In the genomic region with DNA sequence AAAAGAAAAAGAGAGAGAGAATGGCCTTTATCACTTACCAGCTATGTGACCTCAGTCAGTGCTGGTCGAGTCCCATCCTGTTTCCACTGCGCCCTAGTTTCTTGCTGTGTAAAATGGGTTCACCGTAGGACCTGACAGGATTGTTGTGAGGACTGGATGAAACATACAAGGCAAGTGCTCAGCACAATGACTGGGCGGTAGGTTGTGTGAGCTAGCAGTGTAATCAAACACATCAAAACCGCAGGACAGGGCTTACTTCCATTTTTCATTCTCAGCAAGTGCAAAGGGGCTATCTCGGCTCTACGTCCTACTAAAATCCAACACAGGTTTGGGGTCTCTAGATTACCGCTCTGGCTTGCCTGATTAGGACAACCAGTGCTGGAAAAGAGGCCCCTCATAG, we compare ENCODE assay signal across 10 cellular contexts. TPM values are rescaled to one million over a fixed set of nuclear protein-coding genes. Genes with fewer than 3 reads are reported as not detected.
DNase-seq lines count a peak whose midpoint lies in the region; ATAC-seq, FAIRE-seq and TF ChIP-seq lines count a peak whose summit lies in the region.
"Had no signal": no experiment of that assay in that cellular context is flagged by ENCODE, and none has a peak within 500 bp of the region (broad histone marks: within the 10 kb centered on the region; RNA-seq: fewer than 3 reads in every experiment).

No MANE protein-coding gene starts in this region.

- CTCF ChIA-PET in A549 (lab: Yijun Ruan, JAX) = interaction anchor here (0.6 to 0.7 kb wide), 2 partner anchors 26 to 928 kb away, joined by 3 read pairs; no protein-coding TSS in a partner anchor
- CTCF ChIA-PET in activated CD4-positive, alpha-beta T cell treated with anti-CD3 and anti-CD28 coated beads, Interleukin-2, amount 10 ng/mL, durations not matched to agents 7 days and 5 days (lab: Charles Lee) = interaction anchor here (0.5 to 1.1 kb wide), 4 partner anchors 8 to 269 kb away, joined by 3 to 4 read pairs (median 3); no protein-coding TSS in a partner anchor

- no peak for TF ChIP-seq CTCF in A549 (IDR thresholded peaks at IDR 0.05)
- no peak for TF ChIP-seq CTCF in NB4 (IDR thresholded peaks at IDR 0.05; ENCODE audit: low read depth, low read length)
- no peak for TF ChIP-seq CTCF in endothelial cell (IDR thresholded peaks at IDR 0.05; ENCODE audit: unreplicated experiment)
- no peak for TF ChIP-seq CTCF in nephron (IDR thresholded peaks at IDR 0.05; ENCODE audit: unreplicated experiment in 3 of 3)

- no peaks in the 10 kb centered on the region for H3K36me3 Mint-ChIP-seq in endothelial cell (ENCODE audit: low read depth, unreplicated experiment)
- peaks cover 7% of the 10 kb centered on the region for H3K36me3 Mint-ChIP-seq in nephron (ENCODE audit: low read depth)
- no peaks in the 10 kb centered on the region for H3K36me3 Mint-ChIP-seq in activated CD4-positive, alpha-beta T cell treated with anti-CD3 and anti-CD28 coated beads, Interleukin-2, amount 10 ng/mL, durations not matched to agents 7 days and 5 days (ENCODE audit: low read depth)

- H3K4me3 ChIP-seq in A549 (no peak overlapping the region), NB4 (ENCODE audit: low read depth, low read length) (no peak overlapping the region)

- no peaks in the 10 kb centered on the region for H3K9me3 ChIP-seq in A549
- H3K9me3 ChIP-seq: BE2C had no signal

- 86% methylated on average over 8 of the region's 8 CpGs for WGBS in A549 (ENCODE audit: missing lambda C conversion rate)

- TF ChIP-seq POLR2A in A549 (IDR thresholded peaks at IDR 0.05; ENCODE audit: low read length) (no peak), NB4 (IDR thresholded peaks at IDR 0.05; ENCODE audit: extremely low read depth, insufficient read length) (no peak)

- no peak overlapping the region for H3K4me2 ChIP-seq in A549

- TF ChIP-seq RAD21 in A549 (conservative IDR thresholded peaks at IDR 0.05 in 1 of 2, IDR thresholded peaks at IDR 0.05 in 1 of 2) = no peak

- H3K27ac Mint-ChIP-seq in endothelial cell (ENCODE audit: unreplicated experiment) = peak overlapping the region; percentile 59
- peak overlapping the region; percentile 100 for H3K27ac Mint-ChIP-seq in nephron
- no peak overlapping the region for H3K27ac Mint-ChIP-seq in activated CD4-positive, alpha-beta T cell treated with anti-CD3 and anti-CD28 coated beads, Interleukin-2, amount 10 ng/mL, durations not matched to agents 7 days and 5 days

- H3K4me3 Mint-ChIP-seq in endothelial cell (ENCODE audit: unreplicated experiment) = no peak overlapping the region
- peak overlapping the region in 2 of 3 experiments; percentile 72 to 76 for H3K4me3 Mint-ChIP-seq in nephron
- H3K4me3 Mint-ChIP-seq in activated CD4-positive, alpha-beta T cell treated with anti-CD3 and anti-CD28 coated beads, Interleukin-2, amount 10 ng/mL, durations not matched to agents 7 days and 5 days = no peak overlapping the region

- intact Hi-C loops in head of caudate nucleus (cut with DNase I) = no loop called here

- peaks cover 1% of the 10 kb centered on the region for H3K27me3 Mint-ChIP-seq in endothelial cell (ENCODE audit: unreplicated experiment)
- H3K27me3 Mint-ChIP-seq in nephron (ENCODE audit: low read depth) = no peaks in the 10 kb centered on the region
- no peaks in the 10 kb centered on the region for H3K27me3 Mint-ChIP-seq in activated CD4-positive, alpha-beta T cell treated with anti-CD3 and anti-CD28 coated beads, Interleukin-2, amount 10 ng/mL, durations not matched to agents 7 days and 5 days

- ATAC-seq in A549 = peak; percentile 34 to 47; a peak in 3 of 6 replicates

- H3K4me1 Mint-ChIP-seq in endothelial cell (ENCODE audit: unreplicated experiment) (peaks cover 11% of the 10 kb centered on the region), nephron (peaks cover 31% of the 10 kb centered on the region)
- H3K4me1 Mint-ChIP-seq in activated CD4-positive, alpha-beta T cell treated with anti-CD3 and anti-CD28 coated beads, Interleukin-2, amount 10 ng/mL, durations not matched to agents 7 days and 5 days = no peaks in the 10 kb centered on the region

- FAIRE-seq in A549 (lab: Jason Lieb, UNC) = no peak

- no peak for TF ChIP-seq EP300 in A549 (IDR thresholded peaks at IDR 0.05)

- H3K4me1 ChIP-seq in A549 = no peaks in the 10 kb centered on the region

- H3K27ac ChIP-seq in A549 = no peak overlapping the region

- no peaks in the 10 kb centered on the region for H3K9me3 Mint-ChIP-seq in endothelial cell (ENCODE audit: unreplicated experiment)
- H3K9me3 Mint-ChIP-seq in nephron = no peaks in the 10 kb centered on the region
- H3K9me3 Mint-ChIP-seq in activated CD4-positive, alpha-beta T cell treated with anti-CD3 and anti-CD28 coated beads, Interleukin-2, amount 10 ng/mL, durations not matched to agents 7 days and 5 days = no peaks in the 10 kb centered on the region

- POLR2A ChIA-PET in A549 (lab: Yijun Ruan, JAX) = interaction anchor here (0.7 kb wide), 1 partner anchor 24 kb away, joined by 3 read pairs; no protein-coding TSS in a partner anchor
- POLR2A ChIA-PET in activated CD4-positive, alpha-beta T cell treated with anti-CD3 and anti-CD28 coated beads, Interleukin-2, amount 10 ng/mL, durations not matched to agents 7 days and 5 days (lab: Charles Lee) = no interaction called here

- DNase-seq in A549 (ENCODE audit: low read depth in 1 of 2, low spot score in 1 of 2) (no peak), NB4 (ENCODE audit: low read depth) (peak; percentile 29), endothelial cell (ENCODE audit: low spot score) (no peak), NCI-H524 treated with DMSO at 0.1 percent for 48 hours (lab: John Stamatoyannopoulos, UW) (no peak), NCI-H2227 treated with DMSO at 0.1 percent for 48 hours (lab: John Stamatoyannopoulos, UW) (no peak), head of caudate nucleus (no peak)
- DNase-seq in activated CD4-positive, alpha-beta T cell treated with anti-CD3 and anti-CD28 coated beads, Interleukin-2, amount 10 ng/mL, durations not matched to agents 7 days and 5 days = no peak
- DNase-seq: activated naive CD4-positive, alpha-beta T cell treated with anti-CD3 and anti-CD28 coated beads, Interleukin-2, amount 50 U/mL, for 16 hours had no signal

TF ChIP-seq in A549, 52 proteins besides CTCF, POLR2A, EP300 and RAD21 (continues in another document):
- TF ChIP-seq ZNF302 (CRISPR knock-in tag; IDR thresholded peaks at IDR 0.05) (no peak), CHD4 (IDR thresholded peaks at IDR 0.05; ENCODE audit: borderline replicate concordance) (no peak), MAFK (IDR thresholded peaks at IDR 0.05; ENCODE audit: partially characterized antibody) (no peak), RNF2 (IDR thresholded peaks at IDR 0.05; ENCODE audit: borderline replicate concordance, low read depth) (no peak), ESRRA (IDR thresholded peaks at IDR 0.05; ENCODE audit: borderline replicate concordance, low read length) (no peak), ZSCAN20 (CRISPR knock-in tag; IDR thresholded peaks at IDR 0.05) (no peak), HEYL (CRISPR knock-in tag; IDR thresholded peaks at IDR 0.05) (no peak)
- TF ChIP-seq, protein P1, sequence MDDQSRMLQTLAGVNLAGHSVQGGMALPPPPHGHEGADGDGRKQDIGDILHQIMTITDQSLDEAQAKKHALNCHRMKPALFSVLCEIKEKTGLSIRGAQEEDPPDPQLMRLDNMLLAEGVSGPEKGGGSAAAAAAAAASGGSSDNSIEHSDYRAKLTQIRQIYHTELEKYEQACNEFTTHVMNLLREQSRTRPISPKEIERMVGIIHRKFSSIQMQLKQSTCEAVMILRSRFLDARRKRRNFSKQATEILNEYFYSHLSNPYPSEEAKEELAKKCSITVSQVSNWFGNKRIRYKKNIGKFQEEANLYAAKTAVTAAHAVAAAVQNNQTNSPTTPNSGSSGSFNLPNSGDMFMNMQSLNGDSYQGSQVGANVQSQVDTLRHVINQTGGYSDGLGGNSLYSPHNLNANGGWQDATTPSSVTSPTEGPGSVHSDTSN (IDR thresholded peaks at IDR 0.05) = no peak
- TF ChIP-seq, protein P2, sequence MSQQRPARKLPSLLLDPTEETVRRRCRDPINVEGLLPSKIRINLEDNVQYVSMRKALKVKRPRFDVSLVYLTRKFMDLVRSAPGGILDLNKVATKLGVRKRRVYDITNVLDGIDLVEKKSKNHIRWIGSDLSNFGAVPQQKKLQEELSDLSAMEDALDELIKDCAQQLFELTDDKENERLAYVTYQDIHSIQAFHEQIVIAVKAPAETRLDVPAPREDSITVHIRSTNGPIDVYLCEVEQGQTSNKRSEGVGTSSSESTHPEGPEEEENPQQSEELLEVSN (IDR thresholded peaks at IDR 0.05; ENCODE audit: borderline replicate concordance, low read depth) = no peak

RNA-seq across cellular contexts. Expression of a gene that starts 36.4 kb away (rescaled TPM):
- polyA plus RNA-seq in A549 (2011; rRNA removed) = 24.8 and 42.3 TPM in 2 replicates
- polyA plus RNA-seq in A549 (2012; cell fraction: cytosol; rRNA removed) = 42.4 and 49.7 TPM in 2 replicates
- 117 and 160 TPM in 2 replicates for polyA plus RNA-seq in A549 (2012; cell fraction: nucleus; rRNA removed)
- 29.5 to 31.9 TPM (median 30.6 TPM) in 3 replicates for polyA plus RNA-seq in A549 (2017; fragmentation: RNase III; extraction: RNeasy Plus Mini Kit Qiagen cat#74134 plus additional on column Dnase treatment)
- polyA minus RNA-seq in A549 (2011; rRNA and poly(A)+ RNA removed) = 110 and 112 TPM in 2 replicates
- total RNA-seq in endothelial cell (ENCODE audit: unreplicated experiment) = 69.4 TPM
- total RNA-seq in activated CD4-positive, alpha-beta T cell treated with anti-CD3 and anti-CD28 coated beads, Interleukin-2, amount 10 ng/mL, durations not matched to agents 7 days and 5 days = 10 to 100 TPM; 42.0 to 46.8 TPM

RNA-seq across cellular contexts. Expression of a gene that starts 50.2 kb away (rescaled TPM):
- polyA plus RNA-seq in A549 (2011; rRNA removed) (25.2 and 29.7 TPM in 2 replicates), A549 (2017; fragmentation: RNase III; extraction: RNeasy Plus Mini Kit Qiagen cat#74134 plus additional on column Dnase treatment) (12.8 to 13.0 TPM (median 13.0 TPM) in 3 replicates)
- polyA plus RNA-seq in A549 (2012; cell fraction: cytosol; rRNA removed) = 10.6 and 12.1 TPM in 2 replicates
- polyA plus RNA-seq in A549 (2012; cell fraction: nucleus; rRNA removed) = 6.5 and 9.2 TPM in 2 replicates
- polyA minus RNA-seq in A549 (2011; rRNA and poly(A)+ RNA removed) = 28.6 and 30.5 TPM in 2 replicates
- 22.0 TPM for total RNA-seq in endothelial cell (ENCODE audit: unreplicated experiment)
- total RNA-seq in activated CD4-positive, alpha-beta T cell treated with anti-CD3 and anti-CD28 coated beads, Interleukin-2, amount 10 ng/mL, durations not matched to agents 7 days and 5 days = 10 to 100 TPM; 20.2 to 23.6 TPM

RNA-seq across cellular contexts. Expression of a gene that starts 50.3 kb away (rescaled TPM):
- polyA plus RNA-seq in A549 (2011; rRNA removed) (22.0 and 32.6 TPM in 2 replicates), A549 (2017; fragmentation: RNase III; extraction: RNeasy Plus Mini Kit Qiagen cat#74134 plus additional on column Dnase treatment) (13.6 to 15.2 TPM (median 15.1 TPM) in 3 replicates)
- 15.7 and 18.0 TPM in 2 replicates for polyA plus RNA-seq in A549 (2012; cell fraction: cytosol; rRNA removed)
- polyA plus RNA-seq in A549 (2012; cell fraction: nucleus; rRNA removed) = 80.7 and 89.7 TPM in 2 replicates
- 40.3 and 42.6 TPM in 2 replicates for polyA minus RNA-seq in A549 (2011; rRNA and poly(A)+ RNA removed)
- total RNA-seq in endothelial cell (ENCODE audit: unreplicated experiment) = 26.8 TPM
- 10 to 100 TPM; 29.7 to 30.8 TPM for total RNA-seq in activated CD4-positive, alpha-beta T cell treated with anti-CD3 and anti-CD28 coated beads, Interleukin-2, amount 10 ng/mL, durations not matched to agents 7 days and 5 days

Comparison
In these comparisons a context has a peak if more than half of its experiments do, and no peak if none do; other contexts are left out.
1. H3K4me3 Mint-ChIP-seq: peak in nephron (2 of 3); none in endothelial cell (single experiment) and activated CD4-positive, alpha-beta T cell treated with anti-CD3 and anti-CD28 coated beads, Interleukin-2, amount 10 ng/mL, durations not matched to agents 7 days and 5 days (single experiment).